In genomic region chr3:174548841-174549623, GRCh38 we compare ENCODE assay signal across 21 cellular contexts.
"Had no signal": no experiment of that assay in that cellular context is flagged by ENCODE, and none has a peak within 500 bp of the region (broad histone marks: within the 10 kb centered on the region; RNA-seq: fewer than 3 reads in every experiment).

No MANE protein-coding gene starts in this region.

- DNase-seq: dorsolateral prefrontal cortex; effector CD8-positive, alpha-beta T cell; heart left ventricle; hypothalamus; kidney glomerular epithelial cell; mesendoderm; naive B cell; psoas muscle; retina; right lobe of liver; spleen; stimulated activated CD4-positive, alpha-beta T cell treated with anti-CD3 and anti-CD28 coated beads, Interleukin-15, amount 100 ng/mL, for 24 hours; stimulated activated CD4-positive, alpha-beta T cell treated with anti-CD3 and anti-CD28 coated beads, Interleukin-2, amount 100 ng/mL, for 24 hours; stimulated activated CD4-positive, alpha-beta T cell treated with anti-CD3 and anti-CD28 coated beads, Interleukin-4, amount 100 ng/mL, for 4 hours; stimulated activated naive B cell treated with anti-CD40 and anti-IgM and Interleukin-4, amounts not matched to agents 10 μg/mL and 1 μg/mL and 100 μg/mL, for 72 hours; stimulated activated naive CD8-positive, alpha-beta T cell treated with anti-CD3 and anti-CD28 coated beads, Interleukin-15, amount 100 ng/mL, for 72 hours; testis; upper lobe of right lung had no signal

- H3K9me3 ChIP-seq: heart left ventricle, psoas muscle, right lobe of liver, spleen, testis, tibial nerve, upper lobe of right lung, vagina had no signal

- ATAC-seq: psoas muscle; right lobe of liver; stimulated activated naive B cell treated with anti-CD40 and anti-IgM and Interleukin-4, amounts not matched to agents 10 μg/mL and 1 μg/mL and 100 μg/mL, for 72 hours; stimulated activated naive CD8-positive, alpha-beta T cell treated with anti-CD3 and anti-CD28 coated beads, Interleukin-15, amount 100 ng/mL, for 72 hours; upper lobe of right lung had no signal

- H3K27ac ChIP-seq: dorsolateral prefrontal cortex, heart left ventricle, parathyroid adenoma, psoas muscle, right lobe of liver, spleen, testis, tibial nerve, upper lobe of right lung, vagina had no signal

- H3K79me2 ChIP-seq: parathyroid adenoma had no signal

- H3K27me3 ChIP-seq: dorsolateral prefrontal cortex, heart left ventricle, right lobe of liver, spleen, testis, tibial nerve, upper lobe of right lung, vagina had no signal

- H3K9ac ChIP-seq: parathyroid adenoma had no signal

- H3K36me3 ChIP-seq: heart left ventricle, right lobe of liver, spleen, tibial nerve, upper lobe of right lung, vagina had no signal

- H3K4me1 ChIP-seq: parathyroid adenoma, psoas muscle, spleen, testis, tibial nerve, upper lobe of right lung had no signal

- H2AFZ ChIP-seq: parathyroid adenoma had no signal

- H3K4me3 ChIP-seq: dorsolateral prefrontal cortex, heart left ventricle, psoas muscle, right lobe of liver, spleen, testis, tibial nerve, upper lobe of right lung, vagina had no signal
